ENCODE assay signal across 1 cellular context in the genomic region with DNA sequence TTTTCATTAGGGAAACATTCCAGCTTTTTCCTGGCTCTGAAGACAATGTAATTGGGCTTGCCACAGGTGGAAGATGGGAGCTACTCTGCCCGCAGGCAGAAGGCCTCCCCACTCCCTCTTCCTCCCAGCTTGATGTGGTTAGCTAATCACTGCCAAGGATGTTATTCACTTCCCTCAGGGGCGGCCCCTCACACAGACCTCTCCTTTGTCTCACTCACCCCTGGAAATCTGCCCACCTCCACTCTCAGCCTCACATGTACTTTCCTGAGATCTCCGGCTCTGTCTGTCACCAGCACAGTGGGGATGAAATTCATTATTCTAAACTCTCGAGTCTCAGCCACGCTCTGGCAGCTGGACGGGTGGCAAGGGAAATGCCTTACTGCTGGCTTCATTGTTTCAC.
TF ChIP-seq lines count a peak whose summit lies in the region.

No MANE protein-coding gene starts in this region.

TF ChIP-seq in WTC11, 78 proteins besides CTCF, POLR2A, EP300 and RAD21 (continued from another document):
- TF ChIP-seq, protein P1, sequence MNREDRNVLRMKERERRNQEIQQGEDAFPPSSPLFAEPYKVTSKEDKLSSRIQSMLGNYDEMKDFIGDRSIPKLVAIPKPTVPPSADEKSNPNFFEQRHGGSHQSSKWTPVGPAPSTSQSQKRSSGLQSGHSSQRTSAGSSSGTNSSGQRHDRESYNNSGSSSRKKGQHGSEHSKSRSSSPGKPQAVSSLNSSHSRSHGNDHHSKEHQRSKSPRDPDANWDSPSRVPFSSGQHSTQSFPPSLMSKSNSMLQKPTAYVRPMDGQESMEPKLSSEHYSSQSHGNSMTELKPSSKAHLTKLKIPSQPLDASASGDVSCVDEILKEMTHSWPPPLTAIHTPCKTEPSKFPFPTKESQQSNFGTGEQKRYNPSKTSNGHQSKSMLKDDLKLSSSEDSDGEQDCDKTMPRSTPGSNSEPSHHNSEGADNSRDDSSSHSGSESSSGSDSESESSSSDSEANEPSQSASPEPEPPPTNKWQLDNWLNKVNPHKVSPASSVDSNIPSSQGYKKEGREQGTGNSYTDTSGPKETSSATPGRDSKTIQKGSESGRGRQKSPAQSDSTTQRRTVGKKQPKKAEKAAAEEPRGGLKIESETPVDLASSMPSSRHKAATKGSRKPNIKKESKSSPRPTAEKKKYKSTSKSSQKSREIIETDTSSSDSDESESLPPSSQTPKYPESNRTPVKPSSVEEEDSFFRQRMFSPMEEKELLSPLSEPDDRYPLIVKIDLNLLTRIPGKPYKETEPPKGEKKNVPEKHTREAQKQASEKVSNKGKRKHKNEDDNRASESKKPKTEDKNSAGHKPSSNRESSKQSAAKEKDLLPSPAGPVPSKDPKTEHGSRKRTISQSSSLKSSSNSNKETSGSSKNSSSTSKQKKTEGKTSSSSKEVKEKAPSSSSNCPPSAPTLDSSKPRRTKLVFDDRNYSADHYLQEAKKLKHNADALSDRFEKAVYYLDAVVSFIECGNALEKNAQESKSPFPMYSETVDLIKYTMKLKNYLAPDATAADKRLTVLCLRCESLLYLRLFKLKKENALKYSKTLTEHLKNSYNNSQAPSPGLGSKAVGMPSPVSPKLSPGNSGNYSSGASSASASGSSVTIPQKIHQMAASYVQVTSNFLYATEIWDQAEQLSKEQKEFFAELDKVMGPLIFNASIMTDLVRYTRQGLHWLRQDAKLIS (CRISPR knock-in tag; IDR thresholded peaks at IDR 0.05; ENCODE audit: borderline replicate concordance), result no peak
- TF ChIP-seq, protein P2, sequence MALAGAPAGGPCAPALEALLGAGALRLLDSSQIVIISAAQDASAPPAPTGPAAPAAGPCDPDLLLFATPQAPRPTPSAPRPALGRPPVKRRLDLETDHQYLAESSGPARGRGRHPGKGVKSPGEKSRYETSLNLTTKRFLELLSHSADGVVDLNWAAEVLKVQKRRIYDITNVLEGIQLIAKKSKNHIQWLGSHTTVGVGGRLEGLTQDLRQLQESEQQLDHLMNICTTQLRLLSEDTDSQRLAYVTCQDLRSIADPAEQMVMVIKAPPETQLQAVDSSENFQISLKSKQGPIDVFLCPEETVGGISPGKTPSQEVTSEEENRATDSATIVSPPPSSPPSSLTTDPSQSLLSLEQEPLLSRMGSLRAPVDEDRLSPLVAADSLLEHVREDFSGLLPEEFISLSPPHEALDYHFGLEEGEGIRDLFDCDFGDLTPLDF (CRISPR knock-in tag; IDR thresholded peaks at IDR 0.05), result no peak
- TF ChIP-seq CREB1 (CRISPR knock-in tag; IDR thresholded peaks at IDR 0.05) (no peak), TP53 (CRISPR knock-in tag; IDR thresholded peaks at IDR 0.05) (no peak), ELF4 (CRISPR knock-in tag; IDR thresholded peaks at IDR 0.05; ENCODE audit: low read depth) (no peak)
